ENCODE assay signal across 22 cellular contexts in genomic region chr10:129108994-129109393, GRCh38.
"Had no signal": no experiment of that assay in that cellular context is flagged by ENCODE, and none has a peak within 500 bp of the region (broad histone marks: within the 10 kb centered on the region; RNA-seq: fewer than 3 reads in every experiment).

No MANE protein-coding gene starts in this region.

- H3K4me3 ChIP-seq: MG63, SJSA1, SK-N-MC had no signal

- ATAC-seq: HepG2 had no signal

- H3K27me3 ChIP-seq: MG63, SJSA1 had no signal

- H3K9me3 ChIP-seq: MG63 had no signal

- H3K4me1 ChIP-seq: SJSA1 had no signal

- H3K36me3 ChIP-seq: MG63, SJSA1 had no signal

- H3K27ac ChIP-seq: SJSA1, SK-N-MC had no signal

- DNase-seq: IMR-90, Karpas-422, KG1, MG63, NCI-H1092, NCI-H1105 treated with DMSO at 0.1 percent for 48 hours, NCI-H1417 treated with DMSO at 0.1 percent for 48 hours, NCI-H146, NCI-H1694 treated with DMSO at 0.1 percent for 48 hours, NCI-H1930, NCI-H2081, NCI-H2107, NCI-H2227 treated with DMSO at 0.1 percent for 48 hours, NCI-H524, NCI-H69, NCI-H774, Right ventricle myocardium superior, RPMI8226, SIG-M5 had no signal
